ENCODE assay signal across 15 cellular contexts in genomic region chr6:57013501-57013900, GRCh38. TPM values are rescaled to one million over a fixed set of nuclear protein-coding genes. Genes with fewer than 3 reads are reported as not detected.
DNase-seq lines count a peak whose midpoint lies in the region; ATAC-seq and TF ChIP-seq lines count a peak whose summit lies in the region.
"Had no signal": no experiment of that assay in that cellular context is flagged by ENCODE, and none has a peak within 500 bp of the region (broad histone marks: within the 10 kb centered on the region; RNA-seq: fewer than 3 reads in every experiment).

No MANE protein-coding gene starts in this region.

- H3K4me1 ChIP-seq in adipocyte (ENCODE audit: control insufficient read depth, insufficient read depth, low read length) (peaks cover 20% of the 10 kb centered on the region), gastrocnemius medialis (no peaks in the 10 kb centered on the region), mucosa of descending colon (ENCODE audit: low read depth) (no peaks in the 10 kb centered on the region)

- TF ChIP-seq POLR2A in gastrocnemius medialis (IDR thresholded peaks at IDR 0.05): no peak

- H3K9ac ChIP-seq in adipocyte (ENCODE audit: low read length): no peak overlapping the region

- in situ Hi-C loops in gastrocnemius medialis (cut with MboI; ENCODE audit: low sequenced_read_pairs in 4 of 4): loop anchor here in 2 of 4 donors (5.0 to 25.0 kb wide), 2 partner anchors 101 kb away; no protein-coding TSS in a partner anchor

- H3K27me3 ChIP-seq in adipocyte (replicated peaks; ENCODE audit: control insufficient read depth, insufficient read depth, low read length): no peaks in the 10 kb centered on the region
- no peaks in the 10 kb centered on the region for H3K27me3 ChIP-seq in gastrocnemius medialis

- H3K36me3 ChIP-seq in adipocyte (ENCODE audit: control insufficient read depth, insufficient read depth, low read length, severe bottlenecking): no peaks in the 10 kb centered on the region
- no peaks in the 10 kb centered on the region for H3K36me3 ChIP-seq in gastrocnemius medialis
- H3K36me3 ChIP-seq in mucosa of descending colon (ENCODE audit: low read depth): no peaks in the 10 kb centered on the region

- no peak for TF ChIP-seq CTCF in AG09309 (IDR thresholded peaks at IDR 0.05; ENCODE audit: control insufficient read depth, insufficient read depth, low read depth, low read length, missing control alignments)
- TF ChIP-seq CTCF in gastrocnemius medialis (IDR thresholded peaks at IDR 0.05 in 4 of 5, conservative IDR thresholded peaks at IDR 0.05 in 1 of 5): no peak
- no peak for TF ChIP-seq CTCF in mucosa of descending colon (IDR thresholded peaks at IDR 0.05)

- H3K9me3 ChIP-seq in adipocyte (ENCODE audit: control insufficient read depth, low read length) (no peaks in the 10 kb centered on the region), gastrocnemius medialis (no peaks in the 10 kb centered on the region), mucosa of descending colon (no peaks in the 10 kb centered on the region)

- ATAC-seq in gastrocnemius medialis (no peak), mucosa of descending colon (no peak)
- ATAC-seq: activated CD8-positive, alpha-beta T cell treated with anti-CD3 and anti-CD28 coated beads, Interleukin-2, amount 10 ng/mL, durations not matched to agents 7 days and 5 days; left lobe of liver; stimulated activated naive CD8-positive, alpha-beta T cell treated with anti-CD3 and anti-CD28 coated beads, Interleukin-15, amount 100 ng/mL, for 72 hours; T-cell had no signal

- no peak overlapping the region for H3K27ac ChIP-seq in gastrocnemius medialis

- DNase-seq in AG09309 (ENCODE audit: low read depth): peak; percentile 51
- peak; percentile 42 for DNase-seq in HK-2 (ENCODE audit: unreplicated experiment)
- DNase-seq in adipocyte (ENCODE audit: low read depth): peak; percentile 81
- peak; percentile 68 for DNase-seq in foreskin melanocyte
- no peak for DNase-seq in gastrocnemius medialis
- no peak for DNase-seq in GDM1 (lab: John Stamatoyannopoulos, UW)
- DNase-seq in mucosa of descending colon: no peak
- no peak for DNase-seq in SKM-1 (lab: John Stamatoyannopoulos, UW; ENCODE audit: unreplicated experiment)
- DNase-seq: activated CD8-positive, alpha-beta T cell treated with anti-CD3 and anti-CD28 coated beads, Interleukin-2, amount 10 ng/mL, durations not matched to agents 7 days and 5 days; activated naive CD8-positive, alpha-beta T cell treated with anti-CD3 and anti-CD28 coated beads, Interleukin-2, amount 10 ng/mL, durations not matched to agents 7 days and 5 days; NCI-H774; stimulated activated CD4-positive, alpha-beta T cell treated with anti-CD3 and anti-CD28 coated beads, Interleukin-1b, Interleukin-23, amount 100 ng/mL, for 48 hours; stimulated activated naive CD8-positive, alpha-beta T cell treated with anti-CD3 and anti-CD28 coated beads, Interleukin-15, amount 100 ng/mL, for 72 hours; T-cell had no signal

- H3K4me3 ChIP-seq in AG09309 (ENCODE audit: control insufficient read depth, low read depth, low read length) (no peak overlapping the region), adipocyte (ENCODE audit: low read length) (no peak overlapping the region), gastrocnemius medialis (no peak overlapping the region), mucosa of descending colon (no peak overlapping the region)

- intact Hi-C loops in gastrocnemius medialis (cut with DNase I; ENCODE audit: low total_unique reads): no loop called here
- intact Hi-C loops in mucosa of descending colon (cut with DNase I, micrococcal nuclease): loop anchor here in 1 of 2 donors (10.0 kb wide), 1 partner anchor 109 kb away; no protein-coding TSS in a partner anchor

RNA-seq across cellular contexts. Expression of gene KIAA1586, which starts 33.0 kb away (rescaled TPM):
- total RNA-seq in gastrocnemius medialis: 10 to 100 TPM in 1 of 4 donors, 1 to 10 TPM in 3; 1.9 to 10.2 (median 3.0) TPM
- 10 to 100 TPM in 1 of 3 donors, 1 to 10 TPM in 2; 3.2 to 14.1 (median 5.4) TPM for total RNA-seq in mucosa of descending colon

RNA-seq across cellular contexts. Expression of gene BEND6, which starts 58.6 kb away (rescaled TPM):
- under 1 TPM; 0.15 to 0.97 (median 0.56) TPM for total RNA-seq in gastrocnemius medialis
- total RNA-seq in mucosa of descending colon: 1 to 10 TPM in 1 of 3 donors, under 1 TPM in 2; 0.17 to 1.4 (median 0.31) TPM
- total RNA-seq: activated CD8-positive, alpha-beta T cell treated with anti-CD3 and anti-CD28 coated beads, Interleukin-2, amount 10 ng/mL, durations not matched to agents 7 days and 5 days; activated naive CD8-positive, alpha-beta T cell treated with anti-CD3 and anti-CD28 coated beads, Interleukin-2, amount 10 ng/mL, durations not matched to agents 7 days and 5 days; left lobe of liver; T-cell had no signal

Comparison
In these comparisons a context has a peak if more than half of its experiments do, and no peak if none do; other contexts are left out.
1. DNase-seq: peak in AG09309 (single experiment), HK-2 (single experiment), adipocyte (single experiment) and foreskin melanocyte (single experiment); none in gastrocnemius medialis (0 of 2), GDM1 (single experiment), mucosa of descending colon (0 of 3) and SKM-1 (single experiment).